ENCODE assay signal across 8 cellular contexts in genomic region chr6:33320315-33321181, GRCh38. TPM values are rescaled to one million over a fixed set of nuclear protein-coding genes. Genes with fewer than 3 reads are reported as not detected.
A peak's percentile ranks its signal among the peaks of the same experiment; 100 is the strongest.
DNase-seq lines count a peak whose midpoint lies in the region; ATAC-seq and TF ChIP-seq lines count a peak whose summit lies in the region.

No MANE protein-coding gene starts in this region.

- peaks cover 32% of the 10 kb centered on the region for H3K36me3 ChIP-seq in left ventricle myocardium inferior

- POLR2A ChIA-PET in activated CD4-positive, alpha-beta memory T cell treated with anti-CD3 and anti-CD28 coated beads, Interleukin-2, amount 10 ng/mL, durations not matched to agents 7 days and 5 days (lab: Charles Lee), result no interaction called here

- no peak for TF ChIP-seq CTCF in left ventricle myocardium inferior (IDR thresholded peaks at IDR 0.05; ENCODE audit: borderline replicate concordance)

- intact Hi-C loops in left ventricle myocardium inferior (cut with micrococcal nuclease), result no loop called here

- no peaks in the 10 kb centered on the region for H3K9me3 ChIP-seq in left ventricle myocardium inferior (replicated peaks)

- H3K27me3 ChIP-seq in left ventricle myocardium inferior (ENCODE audit: low read depth), result no peaks in the 10 kb centered on the region

- no peaks in the 10 kb centered on the region for H3K9me3 Mint-ChIP-seq in activated CD4-positive, alpha-beta memory T cell treated with anti-CD3 and anti-CD28 coated beads, Interleukin-2, amount 10 ng/mL, durations not matched to agents 7 days and 5 days
- H3K9me3 Mint-ChIP-seq in stimulated activated naive CD8-positive, alpha-beta T cell treated with anti-CD3 and anti-CD28 coated beads, Interleukin-15, amount 100 ng/mL, for 72 hours, result no peaks in the 10 kb centered on the region

- H3K27me3 Mint-ChIP-seq in activated CD4-positive, alpha-beta memory T cell treated with anti-CD3 and anti-CD28 coated beads, Interleukin-2, amount 10 ng/mL, durations not matched to agents 7 days and 5 days, result no peaks in the 10 kb centered on the region
- H3K27me3 Mint-ChIP-seq in stimulated activated naive CD8-positive, alpha-beta T cell treated with anti-CD3 and anti-CD28 coated beads, Interleukin-15, amount 100 ng/mL, for 72 hours, result no peaks in the 10 kb centered on the region

- peaks cover 77% of the 10 kb centered on the region for H3K4me1 ChIP-seq in left ventricle myocardium inferior

- peak overlapping the region; percentile 48 for H3K27ac ChIP-seq in left ventricle myocardium inferior (replicated peaks)

- H3K27ac Mint-ChIP-seq in activated CD4-positive, alpha-beta memory T cell treated with anti-CD3 and anti-CD28 coated beads, Interleukin-2, amount 10 ng/mL, durations not matched to agents 7 days and 5 days, result peak overlapping the region; percentile 97
- H3K27ac Mint-ChIP-seq in stimulated activated naive CD8-positive, alpha-beta T cell treated with anti-CD3 and anti-CD28 coated beads, Interleukin-15, amount 100 ng/mL, for 72 hours, result no peak overlapping the region

- DNase-seq in HK-2 (ENCODE audit: unreplicated experiment) (peak; percentile 48), left ventricle myocardium inferior (peak; percentile 63), GM19240 (ENCODE audit: insufficient read length, low spot score) (no peak), NCI-H2029 (lab: John Stamatoyannopoulos, UW) (no peak), NCI-H82 (lab: John Stamatoyannopoulos, UW) (no peak)
- no peak for DNase-seq in activated CD4-positive, alpha-beta memory T cell treated with anti-CD3 and anti-CD28 coated beads, Interleukin-2, amount 10 ng/mL, durations not matched to agents 7 days and 5 days
- no peak for DNase-seq in stimulated activated naive CD8-positive, alpha-beta T cell treated with anti-CD3 and anti-CD28 coated beads, Interleukin-15, amount 100 ng/mL, for 72 hours

- peak overlapping the region; percentile 96 for H3K4me3 Mint-ChIP-seq in activated CD4-positive, alpha-beta memory T cell treated with anti-CD3 and anti-CD28 coated beads, Interleukin-2, amount 10 ng/mL, durations not matched to agents 7 days and 5 days
- H3K4me3 Mint-ChIP-seq in stimulated activated naive CD8-positive, alpha-beta T cell treated with anti-CD3 and anti-CD28 coated beads, Interleukin-15, amount 100 ng/mL, for 72 hours, result peak overlapping the region; percentile 98

- ATAC-seq in stimulated activated naive CD8-positive, alpha-beta T cell treated with anti-CD3 and anti-CD28 coated beads, Interleukin-15, amount 100 ng/mL, for 72 hours, result no peak
- ATAC-seq in GM19463 (IDR thresholded peaks at IDR 0.05; ENCODE audit: unreplicated experiment), result no peak

- peak overlapping the region; percentile 82 for H3K4me3 ChIP-seq in left ventricle myocardium inferior

- CTCF ChIA-PET in activated CD4-positive, alpha-beta memory T cell treated with anti-CD3 and anti-CD28 coated beads, Interleukin-2, amount 10 ng/mL, durations not matched to agents 7 days and 5 days (lab: Charles Lee), result no interaction called here

- peaks cover 58% of the 10 kb centered on the region for H3K36me3 Mint-ChIP-seq in activated CD4-positive, alpha-beta memory T cell treated with anti-CD3 and anti-CD28 coated beads, Interleukin-2, amount 10 ng/mL, durations not matched to agents 7 days and 5 days (ENCODE audit: low read depth)

- H3K4me1 Mint-ChIP-seq in activated CD4-positive, alpha-beta memory T cell treated with anti-CD3 and anti-CD28 coated beads, Interleukin-2, amount 10 ng/mL, durations not matched to agents 7 days and 5 days, result peaks cover 77% of the 10 kb centered on the region
- H3K4me1 Mint-ChIP-seq in stimulated activated naive CD8-positive, alpha-beta T cell treated with anti-CD3 and anti-CD28 coated beads, Interleukin-15, amount 100 ng/mL, for 72 hours, result peaks cover 72% of the 10 kb centered on the region

RNA-seq across cellular contexts. Expression of gene DAXX, which starts 2.2 kb away (rescaled TPM):
- total RNA-seq in activated CD4-positive, alpha-beta memory T cell treated with anti-CD3 and anti-CD28 coated beads, Interleukin-2, amount 10 ng/mL, durations not matched to agents 7 days and 5 days, result 100 to 1,000 TPM in 1 of 2 experiments, 10 to 100 TPM in 1; 95.7 to 103 TPM
- 17.7 TPM for total RNA-seq in left ventricle myocardium inferior

RNA-seq across cellular contexts. Expression of gene ZBTB22, which starts 3.0 kb away (rescaled TPM):
- 10 to 100 TPM; 16.5 to 18.0 TPM for total RNA-seq in activated CD4-positive, alpha-beta memory T cell treated with anti-CD3 and anti-CD28 coated beads, Interleukin-2, amount 10 ng/mL, durations not matched to agents 7 days and 5 days
- total RNA-seq in left ventricle myocardium inferior, result 13.3 TPM

RNA-seq across cellular contexts. Expression of gene TAPBP, which starts 6.7 kb away (rescaled TPM):
- 100 to 1,000 TPM; 243 to 249 TPM for total RNA-seq in activated CD4-positive, alpha-beta memory T cell treated with anti-CD3 and anti-CD28 coated beads, Interleukin-2, amount 10 ng/mL, durations not matched to agents 7 days and 5 days
- 92.3 TPM for total RNA-seq in left ventricle myocardium inferior

RNA-seq across cellular contexts. Expression of gene RGL2, which starts 21.8 kb away (rescaled TPM):
- 10 to 100 TPM; 44.3 to 45.1 TPM for total RNA-seq in activated CD4-positive, alpha-beta memory T cell treated with anti-CD3 and anti-CD28 coated beads, Interleukin-2, amount 10 ng/mL, durations not matched to agents 7 days and 5 days
- total RNA-seq in left ventricle myocardium inferior, result 59.4 TPM

RNA-seq across cellular contexts. Expression of gene PFDN6, which starts 31.1 kb away (rescaled TPM):
- 10 to 100 TPM; 63.5 to 65.0 TPM for total RNA-seq in activated CD4-positive, alpha-beta memory T cell treated with anti-CD3 and anti-CD28 coated beads, Interleukin-2, amount 10 ng/mL, durations not matched to agents 7 days and 5 days
- 47.8 TPM for total RNA-seq in left ventricle myocardium inferior

Comparison
In these comparisons a context has a peak if more than half of its experiments do, and no peak if none do; other contexts are left out.
1. DNase-seq: peak in HK-2 (single experiment) and left ventricle myocardium inferior (single experiment); none in activated CD4-positive, alpha-beta memory T cell treated with anti-CD3 and anti-CD28 coated beads, Interleukin-2, amount 10 ng/mL, durations not matched to agents 7 days and 5 days (single experiment), stimulated activated naive CD8-positive, alpha-beta T cell treated with anti-CD3 and anti-CD28 coated beads, Interleukin-15, amount 100 ng/mL, for 72 hours (0 of 2), GM19240 (single experiment), NCI-H2029 (single experiment) and NCI-H82 (single experiment).